In genomic region chr9:14793389-14793788, GRCh38 we compare ENCODE assay signal across 34 cellular contexts.
"Had no signal": no experiment of that assay in that cellular context is flagged by ENCODE, and none has a peak within 500 bp of the region (broad histone marks: within the 10 kb centered on the region; RNA-seq: fewer than 3 reads in every experiment).

No MANE protein-coding gene starts in this region.

- H3K27me3 ChIP-seq: adrenal gland, ascending aorta, body of pancreas, brain microvascular endothelial cell, breast epithelium, cardiac muscle cell had no signal

- H3K36me3 ChIP-seq: adrenal gland, breast epithelium had no signal

- FAIRE-seq: astrocyte, bronchial epithelial cell had no signal

- H3K9me3 ChIP-seq: adrenal gland, ascending aorta, body of pancreas, breast epithelium had no signal

- ATAC-seq: activated naive CD4-positive, alpha-beta T cell treated with anti-CD3 and anti-CD28 coated beads, Interleukin-2, amount 50 U/mL, for 72 hours; activated naive CD8-positive, alpha-beta T cell treated with anti-CD3 and anti-CD28 coated beads, Interleukin-2, amount 50 U/mL, for 24 hours; activated T-cell treated with anti-CD3 and anti-CD28 coated beads, Interleukin-2, amount 50 U/mL, for 4 hours; activated T-cell treated with anti-CD3 and anti-CD28 coated beads, Interleukin-2, amount 50 U/mL, for 72 hours; activated T-helper 17 cell treated with anti-CD3 and anti-CD28 coated beads, Interleukin-2, amount 50 U/mL, for 72 hours; body of pancreas had no signal

- DNase-seq: activated effector memory CD4-positive, alpha-beta T cell treated with anti-CD3 and anti-CD28 coated beads, Interleukin-2, amount 50 U/mL, for 16 hours; activated effector memory CD4-positive, alpha-beta T cell treated with Interleukin-2 at 50 U/mL for 16 hours; activated gamma-delta T cell; activated gamma-delta T cell treated with Interleukin-2 at 50 U/mL for 16 hours; activated naive CD4-positive, alpha-beta T cell; activated naive CD4-positive, alpha-beta T cell treated with anti-CD3 and anti-CD28 coated beads for 36 hours; activated naive CD4-positive, alpha-beta T cell treated with anti-CD3 and anti-CD28 coated beads, Interleukin-2, amount 10 ng/mL, durations not matched to agents 7 days and 5 days; activated naive CD4-positive, alpha-beta T cell treated with anti-CD3 and anti-CD28 coated beads, Interleukin-2, amount 50 U/mL, for 16 hours; activated naive CD4-positive, alpha-beta T cell treated with Interleukin-2 at 50 U/mL for 16 hours; activated naive CD8-positive, alpha-beta T cell treated with anti-CD3 and anti-CD28 coated beads for 36 hours; activated naive CD8-positive, alpha-beta T cell treated with anti-CD3 and anti-CD28 coated beads, Interleukin-2, amount 10 ng/mL, durations not matched to agents 7 days and 5 days; activated naive CD8-positive, alpha-beta T cell treated with anti-CD3 and anti-CD28 coated beads, Interleukin-2, amount 50 U/mL, for 24 hours; activated T-cell treated with anti-CD3 and anti-CD28 coated beads, Interleukin-2, amount 50 U/mL, for 1 hour; activated T-cell treated with anti-CD3 and anti-CD28 coated beads, Interleukin-2, amount 50 U/mL, for 24 hours; activated T-cell treated with anti-CD3 and anti-CD28 coated beads, Interleukin-2, amount 50 U/mL, for 4 hours; activated T-cell treated with anti-CD3 and anti-CD28 coated beads, Interleukin-2, amount 50 U/mL, for 48 hours; activated T-cell treated with anti-CD3 and anti-CD28 coated beads, Interleukin-2, amount 50 U/mL, for 72 hours; adrenal gland; amniotic stem cell; amygdala; anterior cingulate cortex; aorta; body of pancreas; brain microvascular endothelial cell; caudate nucleus; central memory CD4-positive, alpha-beta T cell; cerebellar nuclear complex had no signal

- H3K4me1 ChIP-seq: adrenal gland, ascending aorta, body of pancreas, breast epithelium had no signal

- H3K27ac ChIP-seq: adrenal gland, ascending aorta, body of pancreas, brain microvascular endothelial cell, breast epithelium, cardiac muscle cell had no signal

- H3K4me3 ChIP-seq: adrenal gland, ascending aorta, body of pancreas, breast epithelium, cardiac muscle cell had no signal
